1 cellular context compared by ENCODE assay signal in the genomic region with DNA sequence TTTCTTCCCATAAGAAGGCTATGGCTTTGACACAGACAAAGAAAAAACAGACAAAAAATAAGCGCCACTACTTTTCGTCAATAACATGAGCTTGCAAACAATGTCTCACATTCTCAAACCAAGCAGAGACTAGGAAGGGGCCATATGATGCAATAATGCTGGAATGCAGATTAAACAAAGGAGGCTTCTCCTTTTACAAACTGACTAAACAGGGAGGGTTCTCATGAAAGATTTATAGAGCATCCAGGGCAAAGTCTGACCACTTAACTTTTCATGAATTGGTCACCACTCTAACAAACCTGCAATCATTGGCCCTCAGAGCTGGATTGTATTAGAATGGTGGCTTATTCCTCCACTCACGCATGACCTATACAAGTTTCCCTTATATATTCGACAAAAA.
A peak's percentile ranks its signal among the peaks of the same experiment; 100 is the strongest.
TF ChIP-seq lines count a peak whose summit lies in the region.

No MANE protein-coding gene starts in this region.

TF ChIP-seq in H1, 55 proteins besides CTCF, POLR2A, EP300 and RAD21 (continued from another document):
- TF ChIP-seq CHD7 (IDR thresholded peaks at IDR 0.05; ENCODE audit: insufficient replicate concordance, low read length) (no peak), TEAD4 (IDR thresholded peaks at IDR 0.05; ENCODE audit: low read depth, low read length) (peak; percentile 83), JUN (IDR thresholded peaks at IDR 0.05; ENCODE audit: low read depth, low read length) (no peak), CEBPB (IDR thresholded peaks at IDR 0.05; ENCODE audit: low read depth, low read length) (peak; percentile 98), HDAC2 (IDR thresholded peaks at IDR 0.05; ENCODE audit: borderline replicate concordance in 1 of 2, low read depth in 2 of 2, low read length in 2 of 2) (0 out of 4 replicates have a peak, but pooled peaks of 1 of the 2 experiments have one; percentile 46), JUND (IDR thresholded peaks at IDR 0.05; ENCODE audit: low read length) (peak; percentile 75), SIX5 (IDR thresholded peaks at IDR 0.05; ENCODE audit: low read depth, low read length) (no peak), KDM4A (IDR thresholded peaks at IDR 0.05; ENCODE audit: low read depth, low read length, severe bottlenecking) (no peak)
- TF ChIP-seq, protein P1, sequence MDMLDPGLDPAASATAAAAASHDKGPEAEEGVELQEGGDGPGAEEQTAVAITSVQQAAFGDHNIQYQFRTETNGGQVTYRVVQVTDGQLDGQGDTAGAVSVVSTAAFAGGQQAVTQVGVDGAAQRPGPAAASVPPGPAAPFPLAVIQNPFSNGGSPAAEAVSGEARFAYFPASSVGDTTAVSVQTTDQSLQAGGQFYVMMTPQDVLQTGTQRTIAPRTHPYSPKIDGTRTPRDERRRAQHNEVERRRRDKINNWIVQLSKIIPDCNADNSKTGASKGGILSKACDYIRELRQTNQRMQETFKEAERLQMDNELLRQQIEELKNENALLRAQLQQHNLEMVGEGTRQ (IDR thresholded peaks at IDR 0.05; ENCODE audit: low read length) = no peak
